19 cellular contexts compared by ENCODE assay signal in the genomic region with DNA sequence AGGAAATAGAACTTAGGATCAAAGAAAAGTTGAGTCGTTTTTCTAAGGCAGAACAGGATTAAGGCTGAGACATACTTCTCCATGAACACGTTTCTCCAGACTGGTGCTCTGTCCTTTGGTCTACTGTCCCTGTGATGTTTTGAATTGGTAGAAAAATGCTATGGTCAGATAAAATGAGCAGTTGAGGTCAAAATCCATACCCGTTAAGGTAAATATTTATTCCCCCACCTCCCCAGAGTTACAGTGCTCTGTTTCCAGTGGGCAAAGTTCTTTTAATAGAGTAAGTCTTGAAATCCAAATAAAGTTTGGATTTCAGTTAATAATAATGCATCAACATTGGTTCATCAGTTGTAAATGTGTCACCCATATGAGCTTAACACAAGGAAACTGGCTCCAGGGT.
DNase-seq lines count a peak whose midpoint lies in the region; ATAC-seq and TF ChIP-seq lines count a peak whose summit lies in the region.
"Had no signal": no experiment of that assay in that cellular context is flagged by ENCODE, and none has a peak within 500 bp of the region (broad histone marks: within the 10 kb centered on the region; RNA-seq: fewer than 3 reads in every experiment).

No MANE protein-coding gene starts in this region.

- 51% methylated on average over 3 of the region's 3 CpGs for WGBS in hepatocyte (ENCODE audit: low lambda C conversion rate, missing lambda C conversion rate)
- 62 to 72% methylated on average over 3 of the region's 3 CpGs for WGBS in upper lobe of left lung, 2 donors

- H3K27me3 ChIP-seq in OCI-LY1 (ENCODE audit: insufficient read depth, low read length) (no peaks in the 10 kb centered on the region), hepatocyte (no peaks in the 10 kb centered on the region), osteoblast (ENCODE audit: insufficient read depth, low read length) (no peaks in the 10 kb centered on the region), upper lobe of left lung (no peaks in the 10 kb centered on the region)

- H3K4me1 ChIP-seq in OCI-LY1 (ENCODE audit: insufficient read depth, low read length, severe bottlenecking) (peaks cover 41% of the 10 kb centered on the region), hepatocyte (ENCODE audit: insufficient read depth) (peaks cover 12% of the 10 kb centered on the region), osteoblast (ENCODE audit: insufficient read depth, low read length) (peaks cover 21% of the 10 kb centered on the region), upper lobe of left lung (no peaks in the 10 kb centered on the region)

- H4K20me1 ChIP-seq in OCI-LY1 (ENCODE audit: insufficient read depth, low read length) (no peaks in the 10 kb centered on the region), hepatocyte (ENCODE audit: insufficient read depth, poor library complexity, severe bottlenecking) (no peaks in the 10 kb centered on the region), osteoblast (ENCODE audit: insufficient read depth, low read length) (no peaks in the 10 kb centered on the region)

- no peaks in the 10 kb centered on the region for H3K79me2 ChIP-seq in OCI-LY1 (ENCODE audit: insufficient read depth, low read length)
- no peaks in the 10 kb centered on the region for H3K79me2 ChIP-seq in hepatocyte
- no peaks in the 10 kb centered on the region for H3K79me2 ChIP-seq in osteoblast (ENCODE audit: insufficient read depth, low read length)

- H3K4me2 ChIP-seq in OCI-LY1 (ENCODE audit: low read length) (no peak overlapping the region), hepatocyte (peak overlapping the region; percentile 47), osteoblast (ENCODE audit: insufficient read depth, low read length) (no peak overlapping the region)

- no peaks in the 10 kb centered on the region for H3K36me3 ChIP-seq in OCI-LY1 (ENCODE audit: insufficient read depth, low read length)
- H3K36me3 ChIP-seq in hepatocyte (replicated peaks; ENCODE audit: insufficient read depth, low read depth), result no peaks in the 10 kb centered on the region
- H3K36me3 ChIP-seq in osteoblast (ENCODE audit: insufficient read depth, low read length), result no peaks in the 10 kb centered on the region
- H3K36me3 ChIP-seq in upper lobe of left lung, result no peaks in the 10 kb centered on the region

- H3K9me2 ChIP-seq in OCI-LY1 (ENCODE audit: low read depth, low read length), result no peaks in the 10 kb centered on the region
- H3K9me2 ChIP-seq in hepatocyte (replicated peaks; ENCODE audit: insufficient read depth), result no peaks in the 10 kb centered on the region

- H2AFZ ChIP-seq in OCI-LY1 (ENCODE audit: low read length) (peak overlapping the region; percentile 51; the same call in 1 of the 2 replicates), hepatocyte (peak overlapping the region; percentile 10), osteoblast (ENCODE audit: low read length) (peak overlapping the region; percentile 58)

- H3K9me3 ChIP-seq in OCI-LY1 (ENCODE audit: low read length) (no peaks in the 10 kb centered on the region), hepatocyte (ENCODE audit: low read depth) (no peaks in the 10 kb centered on the region), osteoblast (ENCODE audit: low read depth, low read length) (no peaks in the 10 kb centered on the region), upper lobe of left lung (no peaks in the 10 kb centered on the region)

- TF ChIP-seq CTCF in OCI-LY1 (IDR thresholded peaks at IDR 0.05; ENCODE audit: low read length) (no peak), hepatocyte (IDR thresholded peaks at IDR 0.05; ENCODE audit: poor library complexity) (no peak), osteoblast (IDR thresholded peaks at IDR 0.05; ENCODE audit: extremely low read depth, low read depth, low read length) (no peak), upper lobe of left lung (IDR thresholded peaks at IDR 0.05) (no peak)

- TF ChIP-seq EP300 in upper lobe of left lung (IDR thresholded peaks at IDR 0.05), result no peak

- DNase-seq in hepatocyte (ENCODE audit: low spot score) (peak; percentile 19), osteoblast (ENCODE audit: insufficient read length, low spot score, missing footprints) (no peak), ACHN (no peak), A172 (ENCODE audit: low spot score) (no peak), upper lobe of left lung (no peak)
- DNase-seq: AML-193; C1 segment of cervical spinal cord; Calu3; CD8-positive, alpha-beta T cell; DMS153; GDM1; Kasumi-1; NCI-H1694 treated with DMSO at 0.1 percent for 48 hours; NCI-H446; NCI-H526; PC-3; SHP77 had no signal

- no peaks in the 10 kb centered on the region for H3F3A ChIP-seq in OCI-LY1 (ENCODE audit: insufficient read depth, low read length)

- ATAC-seq in upper lobe of left lung (ENCODE audit: low FRiP score in 2 of 2) (no peak), HG03097 (IDR thresholded peaks at IDR 0.05; ENCODE audit: low FRiP score, unreplicated experiment) (no peak)
- ATAC-seq: CD8-positive, alpha-beta T cell; PC-3 had no signal

- H3K4me3 ChIP-seq in OCI-LY1 (ENCODE audit: low read depth, low read length, poor library complexity, severe bottlenecking) (no peak overlapping the region), hepatocyte (no peak overlapping the region), osteoblast (ENCODE audit: insufficient read depth, low read length) (no peak overlapping the region), upper lobe of left lung (no peak overlapping the region)

- in situ Hi-C loops in ACHN (cut with HindIII; ENCODE audit: low pct_ligation_motif_present, low pct_unique_long_range_greater_than_20kb, low sequenced_read_pairs), result no loop called here

- no peak for TF ChIP-seq POLR2A in upper lobe of left lung (IDR thresholded peaks at IDR 0.05)

- H3K27ac ChIP-seq in OCI-LY1 (ENCODE audit: low read depth, low read length, poor library complexity, severe bottlenecking), result peak overlapping the region; percentile 51
- H3K27ac ChIP-seq in hepatocyte, result peak overlapping the region; percentile 90
- peak overlapping the region; percentile 97 for H3K27ac ChIP-seq in osteoblast (ENCODE audit: low read depth, low read length)
- no peak overlapping the region for H3K27ac ChIP-seq in upper lobe of left lung

- H3K9ac ChIP-seq in OCI-LY1 (ENCODE audit: low read length), result no peak overlapping the region

Comparison
In these comparisons a context has a peak if more than half of its experiments do, and no peak if none do; other contexts are left out.
1. H3K27ac ChIP-seq: peak in OCI-LY1 (single experiment), hepatocyte (single experiment) and osteoblast (single experiment); none in upper lobe of left lung (0 of 4).
2. Peak in every context shown above with its lines, with median percentiles within 50 percentile points of each other: H2AFZ ChIP-seq.